1 cellular context compared by ENCODE assay signal in genomic region chr4:139014391-139015268, GRCh38.
TF ChIP-seq lines count a peak whose summit lies in the region.

No MANE protein-coding gene starts in this region.

TF ChIP-seq in SK-N-SH, 30 proteins besides CTCF, POLR2A, EP300 and RAD21 (continued from another document):
- no peak for TF ChIP-seq USF2 (IDR thresholded peaks at IDR 0.05; ENCODE audit: borderline replicate concordance, low read depth, low read length)
- TF ChIP-seq POLR2AphosphoS5 (IDR thresholded peaks at IDR 0.05; ENCODE audit: low read depth, low read length): peak; percentile 60; the same call in 1 of the 2 replicates
- TF ChIP-seq MXI1 (IDR thresholded peaks at IDR 0.05; ENCODE audit: low read depth, low read length): no peak
- peak; percentile 84; the same call in 1 of the 2 replicates for TF ChIP-seq ZBTB33 (IDR thresholded peaks at IDR 0.05; ENCODE audit: borderline replicate concordance, low read depth)
- no peak for TF ChIP-seq IRF3 (IDR thresholded peaks at IDR 0.05; ENCODE audit: low read depth, low read length)
- TF ChIP-seq JUND (IDR thresholded peaks at IDR 0.05): peak; percentile 97
- TF ChIP-seq REST (IDR thresholded peaks at IDR 0.05; ENCODE audit: low read depth, low read length): peak; percentile 60; the same call in 1 of the 2 replicates
- TF ChIP-seq GATA2 (CRISPR knock-in tag; IDR thresholded peaks at IDR 0.05): no peak
- TF ChIP-seq RFX5 (IDR thresholded peaks at IDR 0.05; ENCODE audit: low read length): no peak
- peak; percentile 83; the same call in 1 of the 2 replicates for TF ChIP-seq TCF12 (IDR thresholded peaks at IDR 0.05)
